ENCODE assay signal across 1 cellular context in the genomic region with DNA sequence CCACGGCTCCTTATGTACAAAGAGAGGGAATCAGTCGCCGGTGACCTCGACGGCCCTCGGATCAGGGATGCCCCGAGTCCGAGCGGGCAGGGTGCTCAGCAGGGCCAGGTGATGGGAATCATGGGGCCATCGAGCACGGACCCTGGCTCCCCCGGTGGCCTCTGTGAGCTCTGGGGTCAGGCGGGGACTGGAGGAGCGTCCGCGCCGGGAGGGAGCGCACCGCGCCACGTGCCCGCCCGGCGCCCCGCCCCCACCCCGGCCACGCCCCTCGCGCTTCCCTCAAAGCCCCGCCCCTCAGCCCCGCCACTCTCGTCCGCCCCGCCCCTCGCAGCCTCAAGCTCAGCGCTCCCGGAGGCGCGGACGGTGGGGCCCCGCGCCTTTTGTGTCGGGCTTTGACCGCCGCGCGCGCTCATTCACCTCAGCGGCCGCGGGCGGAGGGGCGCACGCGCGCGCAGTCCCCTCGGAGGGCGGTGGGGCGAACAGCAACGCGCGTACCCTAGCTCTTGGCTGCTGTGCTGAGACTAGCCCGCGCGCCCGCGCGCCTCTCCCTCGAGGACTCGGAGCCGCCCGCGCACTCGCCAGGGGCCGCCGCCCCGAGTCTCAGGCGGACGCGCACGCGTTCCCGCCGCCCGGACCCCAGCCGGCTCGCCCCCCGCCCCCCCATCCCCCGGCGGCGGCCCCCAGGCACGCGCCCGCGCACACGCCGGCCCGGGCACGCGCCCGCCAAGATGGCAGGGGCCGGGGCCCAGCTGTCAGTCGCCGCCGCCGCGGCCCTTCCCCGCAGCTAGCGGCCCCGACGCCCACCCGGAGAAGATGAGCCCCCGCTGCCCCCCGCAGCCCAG.
TF ChIP-seq lines count a peak whose summit lies in the region.

No MANE protein-coding gene starts in this region.

TF ChIP-seq in K562, 482 proteins besides CTCF, POLR2A, EP300 and RAD21 (continued from another document):
- TF ChIP-seq, protein P1, sequence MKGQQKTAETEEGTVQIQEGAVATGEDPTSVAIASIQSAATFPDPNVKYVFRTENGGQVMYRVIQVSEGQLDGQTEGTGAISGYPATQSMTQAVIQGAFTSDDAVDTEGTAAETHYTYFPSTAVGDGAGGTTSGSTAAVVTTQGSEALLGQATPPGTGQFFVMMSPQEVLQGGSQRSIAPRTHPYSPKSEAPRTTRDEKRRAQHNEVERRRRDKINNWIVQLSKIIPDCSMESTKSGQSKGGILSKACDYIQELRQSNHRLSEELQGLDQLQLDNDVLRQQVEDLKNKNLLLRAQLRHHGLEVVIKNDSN (CRISPR knock-in tag; IDR thresholded peaks at IDR 0.05) = 0 out of 2 replicates have a peak, but pooled peaks have one; percentile 40
- TF ChIP-seq NR2F6 (CRISPR knock-in tag; IDR thresholded peaks at IDR 0.05) (no peak), ZBTB7A (IDR thresholded peaks at IDR 0.05; ENCODE audit: borderline replicate concordance, control insufficient read depth, low read depth, low read length) (peak; percentile 45), RNF2 (IDR thresholded peaks at IDR 0.05) (peak; percentile 30; the same call in 1 of the 2 replicates), YY1 (IDR thresholded peaks at IDR 0.05; ENCODE audit: borderline replicate concordance in 1 of 3, control insufficient read depth in 1 of 3, extremely low read depth in 1 of 3, insufficient read depth in 3 of 3, insufficient read length in 1 of 3, insufficient replicate concordance in 2 of 3, low read depth in 1 of 3, low read length in 2 of 3) (peak in 2 of 3 experiments; percentile 76 to 82), KLF1 (tag; IDR thresholded peaks at IDR 0.05) (no peak), ZNF197 (CRISPR knock-in tag; IDR thresholded peaks at IDR 0.05; ENCODE audit: low read depth) (peak; percentile 83; the same call in 1 of the 2 replicates), ELK3 (CRISPR knock-in tag; IDR thresholded peaks at IDR 0.05) (no peak), FOXP4 (CRISPR knock-in tag; IDR thresholded peaks at IDR 0.05; ENCODE audit: borderline replicate concordance) (peak; percentile 91; the same call in 1 of the 2 replicates), E2F6 (IDR thresholded peaks at IDR 0.05; ENCODE audit: borderline replicate concordance in 1 of 2, extremely low read depth in 1 of 2, insufficient read depth in 1 of 2, insufficient read length in 1 of 2, low read depth in 1 of 2, low read length in 1 of 2, poor library complexity in 1 of 2, severe bottlenecking in 1 of 2) (peak; percentile 92 to 95), HMGN3 (IDR thresholded peaks at IDR 0.05; ENCODE audit: borderline replicate concordance, extremely low read depth, insufficient read length, low read depth, low read length) (peak; percentile 29), CTBP1 (IDR thresholded peaks at IDR 0.05; ENCODE audit: borderline replicate concordance) (peak; percentile 91), ZNF311 (CRISPR knock-in tag; IDR thresholded peaks at IDR 0.05) (0 out of 2 replicates have a peak, but pooled peaks have one; percentile 17), CREB1 (IDR thresholded peaks at IDR 0.05) (no peak), CREB1 (CRISPR knock-in tag; IDR thresholded peaks at IDR 0.05) (peak; percentile 2; the same call in 1 of the 2 replicates), NCOA6 (IDR thresholded peaks at IDR 0.05) (peak; percentile 62), FOXA3 (CRISPR knock-in tag; conservative IDR thresholded peaks at IDR 0.05 in 1 of 2, IDR thresholded peaks at IDR 0.05 in 1 of 2) (0 out of 4 replicates have a peak, but pooled peaks of 1 of the 2 experiments have one; percentile 15), ETV6 (IDR thresholded peaks at IDR 0.05; ENCODE audit: borderline replicate concordance in 1 of 2, low read depth in 2 of 2, low read length in 1 of 2) (no peak), ETV6 (CRISPR knock-in tag; IDR thresholded peaks at IDR 0.05; ENCODE audit: borderline replicate concordance) (0 out of 2 replicates have a peak, but pooled peaks have one; percentile 26), CCNT2 (IDR thresholded peaks at IDR 0.05; ENCODE audit: borderline replicate concordance, extremely low read depth, insufficient read length, low read depth, low read length) (no peak), TAF1 (IDR thresholded peaks at IDR 0.05; ENCODE audit: control insufficient read depth, extremely low read depth, insufficient read depth, low read length, severe bottlenecking) (peak; percentile 24), ZNF121 (CRISPR knock-in tag; conservative IDR thresholded peaks at IDR 0.05) (no peak), NONO (IDR thresholded peaks at IDR 0.05; ENCODE audit: low read depth in 2 of 2, low read length in 1 of 2) (peak in 1 of 2 experiments; percentile 42; a peak in 1 of 4 replicates), ATF1 (CRISPR knock-in tag; IDR thresholded peaks at IDR 0.05) (no peak), ATF1 (tag; IDR thresholded peaks at IDR 0.05) (0 out of 2 replicates have a peak, but pooled peaks have one; percentile 11), HINFP (tag; conservative IDR thresholded peaks at IDR 0.05; ENCODE audit: low read depth) (peak; percentile 57; the same call in 1 of the 2 replicates), SUPT5H (IDR thresholded peaks at IDR 0.05) (peak; percentile 48; the same call in 1 of the 2 replicates), ARID4B (CRISPR knock-in tag; IDR thresholded peaks at IDR 0.05) (no peak), ZBTB1 (CRISPR knock-in tag; IDR thresholded peaks at IDR 0.05; ENCODE audit: borderline replicate concordance, low read depth) (peak; percentile 95), RBFOX2 (IDR thresholded peaks at IDR 0.05; ENCODE audit: low read depth, low read length) (peak; percentile 74)
- TF ChIP-seq, protein P2, sequence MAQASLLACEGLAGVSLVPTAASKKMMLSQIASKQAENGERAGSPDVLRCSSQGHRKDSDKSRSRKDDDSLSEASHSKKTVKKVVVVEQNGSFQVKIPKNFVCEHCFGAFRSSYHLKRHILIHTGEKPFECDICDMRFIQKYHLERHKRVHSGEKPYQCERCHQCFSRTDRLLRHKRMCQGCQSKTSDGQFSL (CRISPR knock-in tag; IDR thresholded peaks at IDR 0.05) = peak; percentile 77; the same call in 1 of the 2 replicates
- TF ChIP-seq, protein P2 (tag; IDR thresholded peaks at IDR 0.05) = peak in 1 of 2 experiments; percentile 77; a peak in 1 of 4 replicates
- TF ChIP-seq, protein P3, sequence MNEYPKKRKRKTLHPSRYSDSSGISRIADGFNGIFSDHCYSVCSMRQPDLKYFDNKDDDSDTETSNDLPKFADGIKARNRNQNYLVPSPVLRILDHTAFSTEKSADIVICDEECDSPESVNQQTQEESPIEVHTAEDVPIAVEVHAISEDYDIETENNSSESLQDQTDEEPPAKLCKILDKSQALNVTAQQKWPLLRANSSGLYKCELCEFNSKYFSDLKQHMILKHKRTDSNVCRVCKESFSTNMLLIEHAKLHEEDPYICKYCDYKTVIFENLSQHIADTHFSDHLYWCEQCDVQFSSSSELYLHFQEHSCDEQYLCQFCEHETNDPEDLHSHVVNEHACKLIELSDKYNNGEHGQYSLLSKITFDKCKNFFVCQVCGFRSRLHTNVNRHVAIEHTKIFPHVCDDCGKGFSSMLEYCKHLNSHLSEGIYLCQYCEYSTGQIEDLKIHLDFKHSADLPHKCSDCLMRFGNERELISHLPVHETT (CRISPR knock-in tag; conservative IDR thresholded peaks at IDR 0.05 in 1 of 2, IDR thresholded peaks at IDR 0.05 in 1 of 2) = peak in 1 of 2 experiments; percentile 76; a peak in 2 of 4 replicates
- TF ChIP-seq, protein P4, sequence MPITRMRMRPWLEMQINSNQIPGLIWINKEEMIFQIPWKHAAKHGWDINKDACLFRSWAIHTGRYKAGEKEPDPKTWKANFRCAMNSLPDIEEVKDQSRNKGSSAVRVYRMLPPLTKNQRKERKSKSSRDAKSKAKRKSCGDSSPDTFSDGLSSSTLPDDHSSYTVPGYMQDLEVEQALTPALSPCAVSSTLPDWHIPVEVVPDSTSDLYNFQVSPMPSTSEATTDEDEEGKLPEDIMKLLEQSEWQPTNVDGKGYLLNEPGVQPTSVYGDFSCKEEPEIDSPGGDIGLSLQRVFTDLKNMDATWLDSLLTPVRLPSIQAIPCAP (CRISPR knock-in tag; IDR thresholded peaks at IDR 0.05; ENCODE audit: borderline replicate concordance) = no peak
- TF ChIP-seq, protein P5, sequence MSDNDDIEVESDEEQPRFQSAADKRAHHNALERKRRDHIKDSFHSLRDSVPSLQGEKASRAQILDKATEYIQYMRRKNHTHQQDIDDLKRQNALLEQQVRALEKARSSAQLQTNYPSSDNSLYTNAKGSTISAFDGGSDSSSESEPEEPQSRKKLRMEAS (CRISPR knock-in tag; IDR thresholded peaks at IDR 0.05) = peak; percentile 92
